ENCODE assay signal across 9 cellular contexts in genomic region chr6:133040025-133040838, GRCh38.
A peak's percentile ranks its signal among the peaks of the same experiment; 100 is the strongest.
DNase-seq lines count a peak whose midpoint lies in the region; ATAC-seq, FAIRE-seq and TF ChIP-seq lines count a peak whose summit lies in the region.
"Had no signal": no experiment of that assay in that cellular context is flagged by ENCODE, and none has a peak within 500 bp of the region (broad histone marks: within the 10 kb centered on the region; RNA-seq: fewer than 3 reads in every experiment).

No MANE protein-coding gene starts in this region.

- H4K20me1 ChIP-seq in PC-3 (ENCODE audit: low read length) = no peaks in the 10 kb centered on the region

- no peak for FAIRE-seq in urothelium cell line (lab: Jason Lieb, UNC)

- H3F3A ChIP-seq in PC-3 (ENCODE audit: low read length, unreplicated experiment) = no peaks in the 10 kb centered on the region

- H3K27me3 ChIP-seq in PC-3 (ENCODE audit: low read length) = no peaks in the 10 kb centered on the region

- H3K9me2 ChIP-seq in PC-3 (replicated peaks; ENCODE audit: low read length) = no peaks in the 10 kb centered on the region

- BruUV-seq in PC-3 (replicated peaks; lab: Mats Ljungman, UMichigan) = no TSS peak

- peak; percentile 72 for TF ChIP-seq CTCF in PC-3 (conservative IDR thresholded peaks at IDR 0.05; ENCODE audit: low read depth, low read length)
- TF ChIP-seq CTCF in fibroblast of villous mesenchyme (IDR thresholded peaks at IDR 0.05; ENCODE audit: insufficient read depth, low read depth, low read length) = peak; percentile 45

- POLR2A ChIA-PET in PC-3 (lab: Charles Lee; ENCODE audit: unreplicated experiment) = no interaction called here

- H3K4me1 ChIP-seq in PC-3 (ENCODE audit: insufficient read depth, low read length) = no peaks in the 10 kb centered on the region
- H3K4me1 ChIP-seq: SJSA1 had no signal

- ATAC-seq in Right ventricle myocardium superior (ENCODE audit: poor library complexity) (peak; percentile 42), Right ventricle myocardium inferior (no peak), PC-3 (peak; percentile 53), HG03439 (IDR thresholded peaks at IDR 0.05; ENCODE audit: unreplicated experiment) (no peak), HG03039 (IDR thresholded peaks at IDR 0.05; ENCODE audit: unreplicated experiment) (no peak)

- no peak overlapping the region for H2AFZ ChIP-seq in PC-3 (ENCODE audit: low read length)

- H3K4me3 ChIP-seq in PC-3 (ENCODE audit: low read length) (no peak overlapping the region), fibroblast of villous mesenchyme (ENCODE audit: low read depth, low read length) (no peak overlapping the region)
- H3K4me3 ChIP-seq: SJSA1 had no signal

- no peaks in the 10 kb centered on the region for H3K36me3 ChIP-seq in PC-3 (ENCODE audit: low read depth, low read length)
- H3K36me3 ChIP-seq: SJSA1 had no signal

- H3K27ac ChIP-seq in PC-3 (ENCODE audit: low read length) = no peak overlapping the region
- H3K27ac ChIP-seq: SJSA1 had no signal

- H3K9me3 ChIP-seq in PC-3 (ENCODE audit: low read length) = no peaks in the 10 kb centered on the region
- H3K9me3 ChIP-seq: SJSA1 had no signal

- no peaks in the 10 kb centered on the region for H3K79me2 ChIP-seq in PC-3 (ENCODE audit: low read length)

- DNase-seq in Right ventricle myocardium superior (no peak), Right ventricle myocardium inferior (ENCODE audit: missing footprints) (no peak), PC-3 (peak; percentile 55), fibroblast of villous mesenchyme (ENCODE audit: low read depth) (peak; percentile 13), urothelium cell line (ENCODE audit: low spot score) (peak; percentile 24)
- DNase-seq in activated CD8-positive, alpha-beta memory T cell treated with anti-CD3 and anti-CD28 coated beads, Interleukin-2, amount 50 U/mL, for 48 hours = no peak

- intact Hi-C loops in Right ventricle myocardium superior (cut with DNase I) (loop anchor here (5.0 kb wide), 1 partner anchor 472 kb away; no protein-coding TSS in a partner anchor), Right ventricle myocardium inferior (cut with DNase I) (loop anchor here (5.0 kb wide), 1 partner anchor 73 kb away; no protein-coding TSS in a partner anchor), PC-3 (cut with micrococcal nuclease) (loop anchor here (1.0 to 5.0 kb wide), 3 partner anchors 77 to 209 kb away; no protein-coding TSS in a partner anchor)

- H3K9ac ChIP-seq in PC-3 (ENCODE audit: low read length) = no peak overlapping the region

- no peak overlapping the region for H3K4me2 ChIP-seq in PC-3 (ENCODE audit: low read length)

- CTCF ChIA-PET in PC-3 (lab: Charles Lee) = no interaction called here

Comparison
In these comparisons a context has a peak if more than half of its experiments do, and no peak if none do; other contexts are left out.
1. ATAC-seq: peak in Right ventricle myocardium superior (single experiment) and PC-3 (single experiment); none in Right ventricle myocardium inferior (single experiment), HG03439 (single experiment) and HG03039 (single experiment).
2. DNase-seq: peak in PC-3 (single experiment), fibroblast of villous mesenchyme (single experiment) and urothelium cell line (single experiment); none in Right ventricle myocardium superior (single experiment), Right ventricle myocardium inferior (single experiment) and activated CD8-positive, alpha-beta memory T cell treated with anti-CD3 and anti-CD28 coated beads, Interleukin-2, amount 50 U/mL, for 48 hours (single experiment).